24 cellular contexts compared by ENCODE assay signal in the genomic region with DNA sequence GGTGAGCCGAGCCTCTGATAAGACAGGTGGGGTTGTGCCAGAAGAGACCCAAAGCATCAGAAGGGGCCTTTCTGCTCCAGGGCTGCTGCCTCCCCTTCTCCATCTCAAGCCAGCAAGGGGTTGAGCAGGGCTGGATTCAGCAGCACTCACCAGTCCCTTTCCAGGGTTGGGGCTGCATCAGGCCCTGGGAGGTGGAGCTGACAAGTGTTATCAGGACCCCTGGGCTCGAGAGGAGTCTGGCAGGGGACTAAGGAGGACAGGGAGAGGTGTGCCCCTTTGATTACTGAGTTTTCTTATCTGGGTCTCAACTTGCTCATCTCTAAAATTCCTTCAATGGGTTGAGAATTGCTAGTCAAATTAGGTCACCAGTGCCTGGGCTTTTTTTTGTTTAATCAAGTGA.
"Had no signal": no experiment of that assay in that cellular context is flagged by ENCODE, and none has a peak within 500 bp of the region (broad histone marks: within the 10 kb centered on the region; RNA-seq: fewer than 3 reads in every experiment).

No MANE protein-coding gene starts in this region.

- H3K4me3 ChIP-seq: pancreas, psoas muscle, right lobe of liver, sigmoid colon, stomach, thoracic aorta, thyroid gland, tibial nerve, upper lobe of left lung, vagina had no signal

- H3K27me3 ChIP-seq: neutrophil, pancreas, right lobe of liver, sigmoid colon, stomach, thyroid gland, tibial nerve, upper lobe of left lung, vagina had no signal

- ATAC-seq: natural killer cell treated with Interleukin-12 subunit alpha and Interleukin-12 subunit beta and Interleukin-15 and Interleukin-18, amount 100 ng/mL, for 72 hours; pancreas; psoas muscle; right cardiac atrium; right lobe of liver; stimulated activated effector memory CD8-positive, alpha-beta T cell treated with anti-CD3 and anti-CD28 coated beads, Interleukin-12 subunit alpha, Interleukin-12 subunit beta, amount 100 ng/mL, for 72 hours; stimulated activated naive B cell treated with anti-CD40 and anti-IgM and Interleukin-4, amounts not matched to agents 10 μg/mL and 1 μg/mL and 100 μg/mL, for 72 hours had no signal

- H3K9me3 ChIP-seq: neutrophil, pancreas, psoas muscle, right lobe of liver, sigmoid colon, thoracic aorta, thyroid gland, upper lobe of left lung, vagina had no signal

- H3K36me3 ChIP-seq: neutrophil, pancreas, right lobe of liver, sigmoid colon, stomach, thoracic aorta, thyroid gland, tibial nerve, upper lobe of left lung, vagina had no signal

- DNase-seq: nephron progenitor cell; nucleus accumbens; pancreas; psoas muscle; right cardiac atrium; right lobe of liver; sigmoid colon; small intestine; stimulated activated CD4-positive, alpha-beta T cell treated with anti-CD3 and anti-CD28 coated beads, Interleukin-15, amount 100 ng/mL, for 24 hours; stimulated activated CD4-positive, alpha-beta T cell treated with anti-CD3 and anti-CD28 coated beads, Interleukin-2, amount 100 ng/mL, for 24 hours; stimulated activated CD4-positive, alpha-beta T cell treated with anti-CD3 and anti-CD28 coated beads, Interleukin-2, amount 100 ng/mL, for 48 hours; stimulated activated CD4-positive, alpha-beta T cell treated with anti-CD3 and anti-CD28 coated beads, Interleukin-4, amount 100 ng/mL, for 24 hours; stimulated activated naive B cell treated with anti-CD40 and anti-IgM and Interleukin-4, amounts not matched to agents 10 μg/mL and 1 μg/mL and 100 μg/mL, for 72 hours; stimulated activated naive CD4-positive, alpha-beta T cell treated with Interleukin-2 at 50 U/mL for 16 hours; stomach; thyroid gland; trophoblast cell had no signal

- H3K27ac ChIP-seq: neutrophil, pancreas, psoas muscle, right lobe of liver, sigmoid colon, stomach, thoracic aorta, thyroid gland, tibial nerve, upper lobe of left lung, vagina had no signal

- H3K4me1 ChIP-seq: pancreas, psoas muscle, right lobe of liver, sigmoid colon, stomach, thyroid gland, tibial nerve, upper lobe of left lung had no signal
